8 cellular contexts compared by ENCODE assay signal in genomic region chr6:33320315-33321181, GRCh38. TPM values are rescaled to one million over a fixed set of nuclear protein-coding genes. Genes with fewer than 3 reads are reported as not detected.
DNase-seq lines count a peak whose midpoint lies in the region; ATAC-seq and TF ChIP-seq lines count a peak whose summit lies in the region.

No MANE protein-coding gene starts in this region.

- intact Hi-C loops in left lung (cut with DNase I) (no loop called here), aorta (cut with DNase I) (loop anchor here in 1 of 2 donors (2.0 kb wide), 1 partner anchor 96 kb away; no protein-coding TSS in a partner anchor)

- H3K27me3 ChIP-seq in left lung (no peaks in the 10 kb centered on the region), aorta (ENCODE audit: control insufficient read depth in 1 of 2, insufficient read depth in 2 of 2, low read length in 1 of 2) (no peaks in the 10 kb centered on the region)

- peak overlapping the region; percentile 98 for H3K27ac Mint-ChIP-seq in stimulated activated naive CD8-positive, alpha-beta T cell treated with anti-CD3 and anti-CD28 coated beads, Interleukin-15, Interleukin-2, amounts not matched to agents 100 ng/mL and 50 ng/mL, for 24 hours

- H3K4me1 ChIP-seq in left lung, result peaks cover 28 to 71% of the 10 kb centered on the region in 2 donors
- H3K4me1 ChIP-seq in aorta (ENCODE audit: control insufficient read depth in 1 of 2, insufficient read depth in 2 of 2, low read length in 2 of 2), result peaks cover 0 to 4% of the 10 kb centered on the region in 2 donors

- H3K27me3 Mint-ChIP-seq in stimulated activated naive CD8-positive, alpha-beta T cell treated with anti-CD3 and anti-CD28 coated beads, Interleukin-15, Interleukin-2, amounts not matched to agents 100 ng/mL and 50 ng/mL, for 24 hours, result no peaks in the 10 kb centered on the region

- no peak for DNase-seq in stimulated activated naive CD8-positive, alpha-beta T cell treated with anti-CD3 and anti-CD28 coated beads, Interleukin-15, Interleukin-2, amounts not matched to agents 100 U/mL and 50 U/mL, for 24 hours
- peak; percentile 59 for DNase-seq in astrocyte of the cerebellum (ENCODE audit: low read depth)
- DNase-seq in left lung, result peak in 1 of 2 donors; percentile 55
- peak; percentile 89 to 91 for DNase-seq in aorta
- no peak for DNase-seq in effector CD8-positive, alpha-beta T cell (lab: John Stamatoyannopoulos, UW)

- no peak for ATAC-seq in stimulated activated naive CD8-positive, alpha-beta T cell treated with anti-CD3 and anti-CD28 coated beads, Interleukin-15, Interleukin-2, amounts not matched to agents 100 U/mL and 50 U/mL, for 24 hours
- ATAC-seq in left lung (no peak), aorta (ENCODE audit: low FRiP score) (no peak), GM21786 (IDR thresholded peaks at IDR 0.05; ENCODE audit: unreplicated experiment) (no peak), HG02763 (IDR thresholded peaks at IDR 0.05; ENCODE audit: unreplicated experiment) (no peak)

- H3K4me1 Mint-ChIP-seq in stimulated activated naive CD8-positive, alpha-beta T cell treated with anti-CD3 and anti-CD28 coated beads, Interleukin-15, Interleukin-2, amounts not matched to agents 100 ng/mL and 50 ng/mL, for 24 hours (ENCODE audit: low read depth), result peaks cover 71% of the 10 kb centered on the region

- H3K36me3 Mint-ChIP-seq in stimulated activated naive CD8-positive, alpha-beta T cell treated with anti-CD3 and anti-CD28 coated beads, Interleukin-15, Interleukin-2, amounts not matched to agents 100 ng/mL and 50 ng/mL, for 24 hours (ENCODE audit: low read depth), result peaks cover 46% of the 10 kb centered on the region

- no peaks in the 10 kb centered on the region for H3K9me3 ChIP-seq in left lung
- no peaks in the 10 kb centered on the region for H3K9me3 ChIP-seq in aorta (ENCODE audit: control insufficient read depth, low read length)

- H3K36me3 ChIP-seq in left lung, result peaks cover 0 to 39% of the 10 kb centered on the region in 2 donors
- peaks cover 0 to 2% of the 10 kb centered on the region in 2 donors for H3K36me3 ChIP-seq in aorta (ENCODE audit: control insufficient read depth in 1 of 2, insufficient read depth in 2 of 2, low read length in 1 of 2)

- TF ChIP-seq CTCF in astrocyte of the cerebellum (IDR thresholded peaks at IDR 0.05; ENCODE audit: low read depth, low read length, missing control alignments), result no peak
- TF ChIP-seq CTCF in left lung (IDR thresholded peaks at IDR 0.05), result no peak

- 58 to 62% methylated on average over 32 of the region's 32 CpGs for WGBS in aorta, 2 donors

- peak overlapping the region; percentile 26 to 50 for H3K27ac ChIP-seq in left lung
- H3K27ac ChIP-seq in aorta (ENCODE audit: low read depth in 1 of 2, low read length in 2 of 2), result peak overlapping the region; percentile 16 to 28

- H3K4me3 Mint-ChIP-seq in stimulated activated naive CD8-positive, alpha-beta T cell treated with anti-CD3 and anti-CD28 coated beads, Interleukin-15, Interleukin-2, amounts not matched to agents 100 ng/mL and 50 ng/mL, for 24 hours, result peak overlapping the region; percentile 93

- H3K4me3 ChIP-seq in astrocyte of the cerebellum (ENCODE audit: low read depth, low read length), result peak overlapping the region; percentile 2
- peak overlapping the region in 1 of 2 donors; percentile 74 for H3K4me3 ChIP-seq in left lung
- no peak overlapping the region for H3K4me3 ChIP-seq in aorta (ENCODE audit: low read length in 2 of 2)

- H3K9me3 Mint-ChIP-seq in stimulated activated naive CD8-positive, alpha-beta T cell treated with anti-CD3 and anti-CD28 coated beads, Interleukin-15, Interleukin-2, amounts not matched to agents 100 ng/mL and 50 ng/mL, for 24 hours, result no peaks in the 10 kb centered on the region

- in situ Hi-C loops in astrocyte of the cerebellum (cut with HindIII; ENCODE audit: low sequenced_read_pairs), result no loop called here

RNA-seq across cellular contexts. Expression of gene DAXX, which starts 2.2 kb away (rescaled TPM):
- 10 to 100 TPM; 33.6 to 42.0 TPM for total RNA-seq in left lung
- total RNA-seq in aorta, result 10 to 100 TPM; 36.6 to 40.7 TPM
- 10 to 100 TPM; 21.5 to 31.5 TPM for polyA plus RNA-seq in aorta

RNA-seq across cellular contexts. Expression of gene ZBTB22, which starts 3.0 kb away (rescaled TPM):
- total RNA-seq in left lung (10 to 100 TPM; 17.3 to 22.6 TPM), aorta (10 to 100 TPM; 21.3 TPM)
- polyA plus RNA-seq in aorta, result 10 to 100 TPM in 1 of 2 donors, 1 to 10 TPM in 1; 6.4 to 15.1 TPM

RNA-seq across cellular contexts. Expression of gene TAPBP, which starts 6.7 kb away (rescaled TPM):
- total RNA-seq in left lung (100 to 1,000 TPM; 227 to 243 TPM), aorta (100 to 1,000 TPM in 1 of 2 donors, 10 to 100 TPM in 1; 73.9 to 113 TPM)
- polyA plus RNA-seq in aorta, result 10 to 100 TPM; 12.5 to 34.7 TPM

RNA-seq across cellular contexts. Expression of gene RGL2, which starts 21.8 kb away (rescaled TPM):
- total RNA-seq in left lung (10 to 100 TPM; 83.3 to 94.6 TPM), aorta (100 to 1,000 TPM in 1 of 2 donors, 10 to 100 TPM in 1; 71.5 to 107 TPM)
- polyA plus RNA-seq in aorta, result 100 to 1,000 TPM in 1 of 2 donors, 10 to 100 TPM in 1; 20.3 to 178 TPM

RNA-seq across cellular contexts. Expression of gene PFDN6, which starts 31.1 kb away (rescaled TPM):
- total RNA-seq in left lung, result 10 to 100 TPM; 37.7 to 43.0 TPM
- 10 to 100 TPM; 19.8 to 23.7 TPM for total RNA-seq in aorta
- 100 to 1,000 TPM in 1 of 2 donors, 10 to 100 TPM in 1; 71.4 to 114 TPM for polyA plus RNA-seq in aorta

Comparison
In these comparisons a context has a peak if more than half of its experiments do, and no peak if none do; other contexts are left out.
1. DNase-seq: peak in astrocyte of the cerebellum (single experiment) and aorta (2 of 2); none in stimulated activated naive CD8-positive, alpha-beta T cell treated with anti-CD3 and anti-CD28 coated beads, Interleukin-15, Interleukin-2, amounts not matched to agents 100 U/mL and 50 U/mL, for 24 hours (single experiment) and effector CD8-positive, alpha-beta T cell (single experiment).